ENCODE assay signal across 8 cellular contexts in genomic region chr7:116138202-116138801, GRCh38.
DNase-seq lines count a peak whose midpoint lies in the region; ATAC-seq and TF ChIP-seq lines count a peak whose summit lies in the region.

No MANE protein-coding gene starts in this region.

- DNase-seq in COLO668 (lab: John Stamatoyannopoulos, UW; ENCODE audit: unreplicated experiment), result peak; percentile 30
- peak; percentile 60 for DNase-seq in NCI-H1694 (lab: John Stamatoyannopoulos, UW)
- DNase-seq in glomerular visceral epithelial cell (ENCODE audit: extremely low spot score), result peak; percentile 65
- peak; percentile 19 for DNase-seq in pulmonary artery endothelial cell (ENCODE audit: low read depth, low spot score)
- no peak for DNase-seq in stimulated activated CD4-positive, alpha-beta T cell treated with anti-CD3 and anti-CD28 coated beads, Interleukin-4, amount 100 ng/mL, for 1 hour

- H3K4me3 ChIP-seq in WI38 (ENCODE audit: low read depth, low read length), result no peak overlapping the region

- ATAC-seq in GM18520 (IDR thresholded peaks at IDR 0.05; ENCODE audit: unreplicated experiment) (peak; percentile 90), HG02943 (IDR thresholded peaks at IDR 0.05; ENCODE audit: low read depth, unreplicated experiment) (peak; percentile 97)

- peak; percentile 65 for TF ChIP-seq CTCF in WI38 (IDR thresholded peaks at IDR 0.05; ENCODE audit: low read depth, low read length)
